Comparison of ENCODE assay signal across 8 cellular contexts in the genomic region with DNA sequence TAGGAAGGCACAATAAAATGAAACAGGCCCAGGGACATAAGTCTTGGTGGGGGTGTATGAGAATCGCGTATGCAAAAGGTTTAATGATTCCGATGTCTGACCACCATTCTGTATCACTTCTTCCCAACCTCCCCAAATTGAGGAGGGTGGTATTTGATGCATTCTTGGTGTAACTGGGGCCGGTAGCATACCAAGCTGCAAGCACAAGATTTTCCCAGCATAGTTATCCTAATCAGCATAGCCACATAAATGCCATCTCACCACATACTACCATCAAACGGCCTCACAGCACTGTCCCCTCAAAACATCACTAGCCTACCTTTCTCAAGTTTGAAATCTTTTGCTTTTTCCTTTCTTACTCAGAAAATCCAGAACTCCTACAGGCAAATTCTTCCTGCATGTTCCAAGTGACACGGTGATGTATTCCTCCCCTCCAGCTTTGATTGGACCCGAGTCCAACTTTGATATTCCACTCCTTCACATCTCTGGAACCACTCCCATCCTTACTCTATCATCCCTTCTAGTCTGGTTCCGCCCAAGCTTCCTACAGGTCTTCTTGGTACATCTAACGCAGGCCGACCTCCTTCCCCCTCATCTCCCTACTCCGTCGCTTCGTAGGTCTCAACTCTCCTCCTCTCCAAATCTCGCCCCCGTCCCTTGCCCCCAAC. TPM values are rescaled to one million over a fixed set of nuclear protein-coding genes. Genes with fewer than 3 reads are reported as not detected.
A peak's percentile ranks its signal among the peaks of the same experiment; 100 is the strongest.
DNase-seq lines count a peak whose midpoint lies in the region; ATAC-seq and TF ChIP-seq lines count a peak whose summit lies in the region.

No MANE protein-coding gene starts in this region.

- ATAC-seq in gastroesophageal sphincter, result peak; percentile 1
- no peak for ATAC-seq in HG02884 (IDR thresholded peaks at IDR 0.05; ENCODE audit: unreplicated experiment)

- no peak for TF ChIP-seq EP300 in gastroesophageal sphincter (IDR thresholded peaks at IDR 0.05)

- H3K4me3 ChIP-seq in HEK293 (ENCODE audit: low read depth, low read length), result peak overlapping the region; percentile 88
- peak overlapping the region; percentile 91 to 94 for H3K4me3 ChIP-seq in gastroesophageal sphincter
- peak overlapping the region; percentile 62 for H3K4me3 ChIP-seq in rectal smooth muscle tissue (ENCODE audit: low read length)

- no peak for TF ChIP-seq POLR2A in gastroesophageal sphincter (IDR thresholded peaks at IDR 0.05)

- H3K27ac ChIP-seq in HEK293 (ENCODE audit: extremely low read depth, low read depth, low read length) (peak overlapping the region; percentile 71), gastroesophageal sphincter (peak overlapping the region; percentile 91 to 99 (median 95)), rectal smooth muscle tissue (ENCODE audit: low read depth, low read length) (peak overlapping the region; percentile 86)

- H3K36me3 ChIP-seq in HEK293 (ENCODE audit: control insufficient read depth in 2 of 2, insufficient read depth in 1 of 2, low read length in 2 of 2), result peaks cover 24 to 46% of the 10 kb centered on the region in 2 experiments
- peaks cover 9 to 37% of the 10 kb centered on the region in 2 donors for H3K36me3 ChIP-seq in gastroesophageal sphincter
- H3K36me3 ChIP-seq in rectal smooth muscle tissue (ENCODE audit: control insufficient read depth, insufficient read depth, low read length), result peaks cover 21% of the 10 kb centered on the region

- H3K27me3 ChIP-seq in gastroesophageal sphincter (no peaks in the 10 kb centered on the region), rectal smooth muscle tissue (ENCODE audit: control insufficient read depth, insufficient read depth, low read length) (no peaks in the 10 kb centered on the region)

- WGBS in gastroesophageal sphincter (ENCODE audit: low coverage in 1 of 2), 2 donors, result 6 to 8% methylated on average over 13 to 15 of the region's 15 CpGs

- no peaks in the 10 kb centered on the region for H3K9me3 ChIP-seq in HEK293 (ENCODE audit: control insufficient read depth, insufficient read depth, low read depth, low read length)
- no peaks in the 10 kb centered on the region for H3K9me3 ChIP-seq in gastroesophageal sphincter

- H3K4me3 Mint-ChIP-seq in activated CD4-positive, alpha-beta memory T cell treated with anti-CD3 and anti-CD28 coated beads, Interleukin-2, amount 10 ng/mL, durations not matched to agents 7 days and 5 days, result peak overlapping the region; percentile 98

- peak overlapping the region; percentile 90 for H3K27ac Mint-ChIP-seq in activated CD4-positive, alpha-beta memory T cell treated with anti-CD3 and anti-CD28 coated beads, Interleukin-2, amount 10 ng/mL, durations not matched to agents 7 days and 5 days

- TF ChIP-seq CTCF in HEK293 (tag by site-specific recombination; IDR thresholded peaks at IDR 0.05) (no peak), gastroesophageal sphincter (IDR thresholded peaks at IDR 0.05) (no peak), GM20000 (IDR thresholded peaks at IDR 0.05; ENCODE audit: extremely low read depth, missing control alignments) (no peak)

- H3K27me3 Mint-ChIP-seq in activated CD4-positive, alpha-beta memory T cell treated with anti-CD3 and anti-CD28 coated beads, Interleukin-2, amount 10 ng/mL, durations not matched to agents 7 days and 5 days, result no peaks in the 10 kb centered on the region

- POLR2A ChIA-PET in HEK293 (lab: Yijun Ruan, JAX), result interaction anchor here (0.9 to 4.6 kb wide), 17 partner anchors 8 to 337 kb away, joined by 3 to 54 read pairs (median 6); partner anchors contain the start of genes ASH1L, ENTREP3, FDPS and SCAMP3
- POLR2A ChIA-PET in activated CD4-positive, alpha-beta memory T cell treated with anti-CD3 and anti-CD28 coated beads, Interleukin-2, amount 10 ng/mL, durations not matched to agents 7 days and 5 days (lab: Charles Lee), result interaction anchor here (0.8 to 3.2 kb wide), 19 partner anchors 10 to 100 kb away, joined by 3 to 57 read pairs (median 6); partner anchors contain the start of genes ENTREP3, FDPS, KRTCAP2 and SCAMP3

- CTCF ChIA-PET in HEK293 (lab: Yijun Ruan, JAX), result interaction anchor here (0.5 to 5.2 kb wide), 4 partner anchors 13 to 183 kb away, joined by 3 to 45 read pairs (median 4); partner anchors contain the start of gene THBS3
- CTCF ChIA-PET in activated CD4-positive, alpha-beta memory T cell treated with anti-CD3 and anti-CD28 coated beads, Interleukin-2, amount 10 ng/mL, durations not matched to agents 7 days and 5 days (lab: Charles Lee), result interaction anchor here (0.7 to 2.6 kb wide), 6 partner anchors 9 to 157 kb away, joined by 3 to 29 read pairs (median 8); partner anchors contain the start of genes KRTCAP2 and SCAMP3

- DNase-seq in AG08396 (ENCODE audit: low spot score), result peak; percentile 71
- DNase-seq in activated CD4-positive, alpha-beta memory T cell treated with anti-CD3 and anti-CD28 coated beads, Interleukin-2, amount 10 ng/mL, durations not matched to agents 7 days and 5 days, result no peak
- DNase-seq in middle frontal gyrus (ENCODE audit: extremely low spot score, low spot score), result no peak
- DNase-seq in GM20000 (ENCODE audit: low spot score), result no peak

- no peaks in the 10 kb centered on the region for H3K9me3 Mint-ChIP-seq in activated CD4-positive, alpha-beta memory T cell treated with anti-CD3 and anti-CD28 coated beads, Interleukin-2, amount 10 ng/mL, durations not matched to agents 7 days and 5 days

- peaks cover 44% of the 10 kb centered on the region for H3K4me1 Mint-ChIP-seq in activated CD4-positive, alpha-beta memory T cell treated with anti-CD3 and anti-CD28 coated beads, Interleukin-2, amount 10 ng/mL, durations not matched to agents 7 days and 5 days

- H3K4me1 ChIP-seq in HEK293 (ENCODE audit: control insufficient read depth, insufficient read depth, low read length) (no peaks in the 10 kb centered on the region), gastroesophageal sphincter (peaks cover 0 to 55% (median 23%) of the 10 kb centered on the region in 3 donors), rectal smooth muscle tissue (ENCODE audit: control insufficient read depth, insufficient read depth, low read length) (peaks cover 13% of the 10 kb centered on the region)

- peaks cover 47% of the 10 kb centered on the region for H3K36me3 Mint-ChIP-seq in activated CD4-positive, alpha-beta memory T cell treated with anti-CD3 and anti-CD28 coated beads, Interleukin-2, amount 10 ng/mL, durations not matched to agents 7 days and 5 days (ENCODE audit: low read depth)

- peak overlapping the region; percentile 2 for H3K9ac ChIP-seq in rectal smooth muscle tissue (ENCODE audit: low read length)

TF ChIP-seq in HEK293, 187 proteins besides CTCF, POLR2A, EP300 and RAD21 (continues in another document):
- TF ChIP-seq ZNF366 (tag by site-specific recombination; conservative IDR thresholded peaks at IDR 0.05), result peak; percentile 77
- peak; percentile 67; the same call in 1 of the 2 replicates for TF ChIP-seq KLF1 (tag by site-specific recombination; IDR thresholded peaks at IDR 0.05)
- 0 out of 2 replicates have a peak, but pooled peaks have one; percentile 61 for TF ChIP-seq KLF8 (tag by site-specific recombination; IDR thresholded peaks at IDR 0.05)
- TF ChIP-seq ZFP37 (tag by site-specific recombination; IDR thresholded peaks at IDR 0.05), result 0 out of 2 replicates have a peak, but pooled peaks have one; percentile 46
- TF ChIP-seq HOXA7 (CRISPR knock-in tag; IDR thresholded peaks at IDR 0.05; ENCODE audit: borderline replicate concordance), result no peak
- TF ChIP-seq ZNF837 (tag by site-specific recombination; IDR thresholded peaks at IDR 0.05), result no peak
- peak; percentile 66 for TF ChIP-seq EGR2 (tag by site-specific recombination; IDR thresholded peaks at IDR 0.05; ENCODE audit: low read depth)
- TF ChIP-seq KLF16 (tag by site-specific recombination; IDR thresholded peaks at IDR 0.05), result 0 out of 2 replicates have a peak, but pooled peaks have one; percentile 28
- TF ChIP-seq ZNF335 (tag by site-specific recombination; conservative IDR thresholded peaks at IDR 0.05), result peak; percentile 57; the same call in 1 of the 2 replicates
- peak; percentile 62; the same call in 1 of the 2 replicates for TF ChIP-seq ZNF600 (tag by site-specific recombination; IDR thresholded peaks at IDR 0.05)
- peak; percentile 53 for TF ChIP-seq ZFHX2 (tag by site-specific recombination; conservative IDR thresholded peaks at IDR 0.05)

RNA-seq across cellular contexts. Expression of gene CLK2, which starts 0.7 kb away (rescaled TPM):
- total RNA-seq in activated CD4-positive, alpha-beta memory T cell treated with anti-CD3 and anti-CD28 coated beads, Interleukin-2, amount 10 ng/mL, durations not matched to agents 7 days and 5 days, result 10 to 100 TPM; 78.0 to 82.0 TPM
- total RNA-seq in gastroesophageal sphincter, result 10 to 100 TPM; 14.4 to 51.4 (median 32.9) TPM

RNA-seq across cellular contexts. Expression of gene HCN3, which starts 4.7 kb away (rescaled TPM):
- total RNA-seq in activated CD4-positive, alpha-beta memory T cell treated with anti-CD3 and anti-CD28 coated beads, Interleukin-2, amount 10 ng/mL, durations not matched to agents 7 days and 5 days, result 1 to 10 TPM; 3.7 to 4.9 TPM
- 1 to 10 TPM in 3 of 4 donors, under 1 TPM in 1; 0.47 to 2.2 (median 1.6) TPM for total RNA-seq in gastroesophageal sphincter

RNA-seq across cellular contexts. Expression of gene SCAMP3, which starts 10.4 kb away (rescaled TPM):
- 10 to 100 TPM; 87.5 to 91.9 TPM for total RNA-seq in activated CD4-positive, alpha-beta memory T cell treated with anti-CD3 and anti-CD28 coated beads, Interleukin-2, amount 10 ng/mL, durations not matched to agents 7 days and 5 days
- 10 to 100 TPM; 28.1 to 44.4 (median 36.8) TPM for total RNA-seq in gastroesophageal sphincter

RNA-seq across cellular contexts. Expression of gene ENTREP3, which starts 17.3 kb away (rescaled TPM):
- 10 to 100 TPM; 26.3 to 27.3 TPM for total RNA-seq in activated CD4-positive, alpha-beta memory T cell treated with anti-CD3 and anti-CD28 coated beads, Interleukin-2, amount 10 ng/mL, durations not matched to agents 7 days and 5 days
- 10 to 100 TPM; 11.4 to 35.3 (median 22.1) TPM for total RNA-seq in gastroesophageal sphincter

RNA-seq across cellular contexts. Expression of gene PKLR, which starts 28.6 kb away (rescaled TPM):
- total RNA-seq in activated CD4-positive, alpha-beta memory T cell treated with anti-CD3 and anti-CD28 coated beads, Interleukin-2, amount 10 ng/mL, durations not matched to agents 7 days and 5 days, result not detected
- total RNA-seq in gastroesophageal sphincter, result not detected
